ENCODE assay signal across 7 cellular contexts in the genomic region with DNA sequence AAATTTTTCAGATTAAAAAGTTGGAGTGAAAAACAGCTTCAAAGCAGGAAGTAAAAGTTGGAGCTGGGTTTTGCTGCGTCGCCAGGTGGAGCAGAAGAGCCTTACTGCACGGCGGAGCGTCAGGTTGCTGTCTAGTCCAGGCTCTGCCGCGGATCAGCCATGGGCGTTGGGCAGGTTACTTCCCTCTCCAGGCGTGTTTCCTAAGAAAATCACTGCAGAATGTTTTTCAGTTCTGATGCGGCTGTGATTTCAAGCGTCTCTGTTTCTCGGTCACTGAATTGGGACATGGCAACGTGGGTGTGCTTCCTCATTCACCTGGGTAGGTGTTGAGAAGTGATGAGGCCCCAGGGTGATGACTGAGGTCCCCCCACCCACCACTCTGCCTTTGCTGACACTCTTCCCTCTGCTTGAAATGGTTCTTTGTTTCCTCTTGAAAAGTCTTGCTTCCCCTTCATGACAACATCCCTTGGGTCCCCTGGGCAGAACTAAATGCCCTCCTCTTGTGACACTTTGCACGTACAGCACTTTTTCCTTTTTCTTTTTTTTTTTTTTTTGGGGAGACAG. TPM values are rescaled to one million over a fixed set of nuclear protein-coding genes. Genes with fewer than 3 reads are reported as not detected.
DNase-seq lines count a peak whose midpoint lies in the region; ATAC-seq and TF ChIP-seq lines count a peak whose summit lies in the region.

No MANE protein-coding gene starts in this region.

- no peaks in the 10 kb centered on the region for H4K20me1 ChIP-seq in SU-DHL-6 (ENCODE audit: low read depth, low read length)

- peak overlapping the region; percentile 34 for H3K9ac ChIP-seq in SU-DHL-6 (ENCODE audit: low read length)

- peaks cover 7 to 9% of the 10 kb centered on the region in 2 donors for H3K4me1 ChIP-seq in breast epithelium

- H3K9me3 ChIP-seq in SU-DHL-6 (ENCODE audit: insufficient read depth, low read length) (no peaks in the 10 kb centered on the region), breast epithelium (no peaks in the 10 kb centered on the region)

- ATAC-seq in HG02623 (IDR thresholded peaks at IDR 0.05; ENCODE audit: unreplicated experiment) (peak; percentile 27), HG03457 (IDR thresholded peaks at IDR 0.05; ENCODE audit: unreplicated experiment) (no peak)

- intact Hi-C loops in breast epithelium (cut with DNase I; ENCODE audit: low total_unique reads): no loop called here

- H3K4me2 ChIP-seq in SU-DHL-6 (ENCODE audit: low read depth, low read length, poor library complexity, severe bottlenecking): peak overlapping the region; percentile 85

- H3K27me3 ChIP-seq in SU-DHL-6 (ENCODE audit: low read length) (no peaks in the 10 kb centered on the region), breast epithelium (no peaks in the 10 kb centered on the region)

- H3K36me3 ChIP-seq in SU-DHL-6 (ENCODE audit: low read length): peaks cover 3% of the 10 kb centered on the region; the same call in 1 of the 2 replicates
- no peaks in the 10 kb centered on the region for H3K36me3 ChIP-seq in breast epithelium

- H3K79me2 ChIP-seq in SU-DHL-6 (ENCODE audit: insufficient read depth, low read length): peaks cover 84% of the 10 kb centered on the region

- peaks cover 38% of the 10 kb centered on the region for H3F3A ChIP-seq in SU-DHL-6 (ENCODE audit: insufficient read depth)

- H3K27ac ChIP-seq in SU-DHL-6 (ENCODE audit: low read depth, low read length) (peak overlapping the region; percentile 95), breast epithelium (peak overlapping the region; percentile 80 to 90)

- peak; percentile 65 to 77 for DNase-seq in breast epithelium (ENCODE audit: low spot score in 2 of 2)
- DNase-seq in stimulated activated CD4-positive, alpha-beta T cell treated with anti-CD3 and anti-CD28 coated beads, Interleukin-2, amount 100 ng/mL, for 4 hours (ENCODE audit: low read depth): peak; percentile 63
- DNase-seq in COLO829 (ENCODE audit: low spot score): no peak
- no peak for DNase-seq in occipital lobe (lab: John Stamatoyannopoulos, UW)

- peak overlapping the region; percentile 31 for H3K4me3 ChIP-seq in SU-DHL-6 (ENCODE audit: insufficient read depth, low read length, poor library complexity, severe bottlenecking)
- H3K4me3 ChIP-seq in breast epithelium: peak overlapping the region in 1 of 3 donors; percentile 39

- no peaks in the 10 kb centered on the region for H3K9me2 ChIP-seq in SU-DHL-6 (replicated peaks; ENCODE audit: insufficient read depth, low read length)

- TF ChIP-seq POLR2A in breast epithelium (IDR thresholded peaks at IDR 0.05): no peak

- peak overlapping the region; percentile 45 for H2AFZ ChIP-seq in SU-DHL-6 (ENCODE audit: low read depth, low read length, severe bottlenecking)

- TF ChIP-seq CTCF in SU-DHL-6 (IDR thresholded peaks at IDR 0.05; ENCODE audit: insufficient read depth, low read length, poor library complexity, severe bottlenecking): peak; percentile 44
- peak; percentile 34 to 66 (median 42) for TF ChIP-seq CTCF in breast epithelium (IDR thresholded peaks at IDR 0.05)

RNA-seq across cellular contexts. Expression of a gene that starts 7.6 kb away (rescaled TPM):
- total RNA-seq in breast epithelium: 100 to 1,000 TPM in 2 of 3 donors, 10 to 100 TPM in 1; 50.7 to 116 (median 107) TPM
- 76.1 TPM for total RNA-seq in occipital lobe

Comparison
In these comparisons a context has a peak if more than half of its experiments do, and no peak if none do; other contexts are left out.
1. DNase-seq: peak in breast epithelium (2 of 2) and stimulated activated CD4-positive, alpha-beta T cell treated with anti-CD3 and anti-CD28 coated beads, Interleukin-2, amount 100 ng/mL, for 4 hours (single experiment); none in COLO829 (single experiment) and occipital lobe (single experiment).